Comparison of ENCODE assay signal across 1 cellular context in genomic region chr2:36355157-36355889, GRCh38.
TF ChIP-seq lines count a peak whose summit lies in the region.

Gene CRIM1 (plus strand): TSS chr2:36355778. CDS start chr2:36356293, 515 bp downstream.

TF ChIP-seq in A549, 52 proteins besides CTCF, POLR2A, EP300 and RAD21 (continued from another document):
- no peak for TF ChIP-seq HMGXB4 (CRISPR knock-in tag; IDR thresholded peaks at IDR 0.05; ENCODE audit: borderline replicate concordance)
- peak; percentile 36; the same call in 2 of the 3 replicates for TF ChIP-seq SMC3 (IDR thresholded peaks at IDR 0.05)
- no peak for TF ChIP-seq CHD4 (IDR thresholded peaks at IDR 0.05; ENCODE audit: borderline replicate concordance)
- no peak for TF ChIP-seq USF2 (IDR thresholded peaks at IDR 0.05)
- TF ChIP-seq PHF8 (IDR thresholded peaks at IDR 0.05; ENCODE audit: borderline replicate concordance, low read depth) = peak; percentile 22
- TF ChIP-seq NR3C1 (IDR thresholded peaks at IDR 0.05) = no peak
- 0 out of 2 replicates have a peak, but pooled peaks have one; percentile 20 for TF ChIP-seq MYC (IDR thresholded peaks at IDR 0.05; ENCODE audit: borderline replicate concordance, low read length)
- no peak for TF ChIP-seq FOXS1 (CRISPR knock-in tag; IDR thresholded peaks at IDR 0.05)
- TF ChIP-seq CBX2 (IDR thresholded peaks at IDR 0.05; ENCODE audit: borderline replicate concordance, low read depth) = no peak
- TF ChIP-seq HOXA7 (CRISPR knock-in tag; IDR thresholded peaks at IDR 0.05) = no peak
- TF ChIP-seq ATOH8 (CRISPR knock-in tag; IDR thresholded peaks at IDR 0.05; ENCODE audit: low read depth) = no peak
TF ChIP-seq in A549: peak in this region for 9.
